8 cellular contexts compared by ENCODE assay signal in genomic region chr18:74196220-74197119, GRCh38. TPM values are rescaled to one million over a fixed set of nuclear protein-coding genes. Genes with fewer than 3 reads are reported as not detected.
DNase-seq lines count a peak whose midpoint lies in the region; ATAC-seq and TF ChIP-seq lines count a peak whose summit lies in the region.

No MANE protein-coding gene starts in this region.

- CTCF ChIA-PET in Calu3 (lab: Charles Lee): interaction anchor here (1.3 to 2.6 kb wide), 2 partner anchors 11 to 146 kb away, joined by 3 to 21 read pairs; no protein-coding TSS in a partner anchor

- intact Hi-C loops in Calu3 (cut with micrococcal nuclease; ENCODE audit: unreplicated experiment): loop anchor here (1.0 to 5.0 kb wide), 6 partner anchors 38 to 356 kb away; partner anchors contain the start of gene CYB5A

- H3K36me3 ChIP-seq in stomach smooth muscle (ENCODE audit: control insufficient read depth in 2 of 2, insufficient read depth in 2 of 2, low read length in 2 of 2): no peaks in the 10 kb centered on the region

- H3K4me3 ChIP-seq in epithelial cell of proximal tubule (ENCODE audit: low read depth, low read length) (peak overlapping the region; percentile 40), stomach smooth muscle (ENCODE audit: low read length in 2 of 2) (peak overlapping the region; percentile 29 to 36)

- TF ChIP-seq CTCF in Calu3 (IDR thresholded peaks at IDR 0.05; ENCODE audit: unreplicated experiment) (peak; percentile 88), epithelial cell of proximal tubule (conservative IDR thresholded peaks at IDR 0.05; ENCODE audit: low read depth, low read length) (peak; percentile 83)

- H3K4me1 Mint-ChIP-seq in Calu3 (ENCODE audit: low read depth, unreplicated experiment) (peaks cover 24% of the 10 kb centered on the region), naive B cell (peaks cover 7 to 9% (median 7%) of the 10 kb centered on the region in 3 donors)

- BruUV-seq in Calu3 (replicated peaks; lab: Mats Ljungman, UMichigan): no TSS peak

- ATAC-seq in GM19468 (IDR thresholded peaks at IDR 0.05; ENCODE audit: extremely low read depth, unreplicated experiment): peak; percentile 60
- peak; percentile 74 for ATAC-seq in HG03571 (IDR thresholded peaks at IDR 0.05; ENCODE audit: unreplicated experiment)
- peak; percentile 90 to 91 for ATAC-seq in naive B cell (ENCODE audit: low read depth in 2 of 2)

- H3K4me3 Mint-ChIP-seq in Calu3 (ENCODE audit: low read depth, unreplicated experiment) (peak overlapping the region; percentile 66), naive B cell (peak overlapping the region; percentile 34 to 89 (median 82))

- DNase-seq in Calu3: peak; percentile 49
- peak; percentile 72 for DNase-seq in NCI-H82 (lab: John Stamatoyannopoulos, UW)
- DNase-seq in activated CD8-positive, alpha-beta memory T cell treated with anti-CD3 and anti-CD28 coated beads, Interleukin-2, amount 50 U/mL, for 1 hour (ENCODE audit: extremely low read depth): peak; percentile 11
- DNase-seq in epithelial cell of proximal tubule (ENCODE audit: low read depth): peak; percentile 41
- DNase-seq in naive B cell: peak; percentile 70

- H3K27ac ChIP-seq in stomach smooth muscle (ENCODE audit: low read length): no peak overlapping the region

- peaks cover 0 to 6% of the 10 kb centered on the region in 2 donors for H3K27me3 ChIP-seq in stomach smooth muscle (ENCODE audit: control insufficient read depth in 1 of 2, insufficient read depth in 2 of 2, low read length in 2 of 2)

- H3K27me3 Mint-ChIP-seq in Calu3 (ENCODE audit: unreplicated experiment) (peaks cover 16% of the 10 kb centered on the region), naive B cell (peaks cover 6 to 10% (median 10%) of the 10 kb centered on the region in 3 donors)

- peak overlapping the region in 1 of 2 donors; percentile 6 for H3K9ac ChIP-seq in stomach smooth muscle (ENCODE audit: low read length in 2 of 2)

- H3K4me1 ChIP-seq in stomach smooth muscle (ENCODE audit: control insufficient read depth, insufficient read depth, low read length): no peaks in the 10 kb centered on the region

- no peaks in the 10 kb centered on the region for H3K9me3 Mint-ChIP-seq in Calu3 (ENCODE audit: low read depth, unreplicated experiment)
- no peaks in the 10 kb centered on the region for H3K9me3 Mint-ChIP-seq in naive B cell

- no peaks in the 10 kb centered on the region for H3K9me3 ChIP-seq in stomach smooth muscle (ENCODE audit: control insufficient read depth in 2 of 2, low read length in 2 of 2)

- H3K27ac Mint-ChIP-seq in Calu3 (ENCODE audit: unreplicated experiment): peak overlapping the region; percentile 67
- H3K27ac Mint-ChIP-seq in naive B cell: peak overlapping the region in 5 of 6 donors; percentile 55 to 94 (median 80)

- H3K36me3 Mint-ChIP-seq in Calu3 (ENCODE audit: insufficient read depth, unreplicated experiment) (peaks cover 5% of the 10 kb centered on the region), naive B cell (no peaks in the 10 kb centered on the region)

RNA-seq across cellular contexts. Expression of gene TIMM21, which starts 48.1 kb away (rescaled TPM):
- 44.9 and 46.7 TPM in 2 replicates for total RNA-seq in Calu3 (2022)
- total RNA-seq in epithelial cell of proximal tubule: 20.4 and 51.7 TPM in 2 replicates
- 10 to 100 TPM; 16.0 to 28.3 (median 19.3) TPM for polyA plus RNA-seq in naive B cell (ENCODE audit: low read depth in 6 of 6)

RNA-seq across cellular contexts. Expression of gene FBXO15, which starts 48.8 kb away (rescaled TPM):
- total RNA-seq in Calu3 (2022) (1.5 and 1.7 TPM in 2 replicates), epithelial cell of proximal tubule (0.40 and 0.87 TPM in 2 replicates)
- polyA plus RNA-seq in naive B cell (ENCODE audit: low read depth in 6 of 6): 10 to 100 TPM in 1 of 6 donors, 1 to 10 TPM in 5; 2.0 to 10.5 (median 3.6) TPM

Comparison
In these comparisons a context has a peak if more than half of its experiments do, and no peak if none do; other contexts are left out.
1. DNase-seq: peak in every context shown above with its lines; median percentile 72 in NCI-H82; 70 in naive B cell; 49 in Calu3; 41 in epithelial cell of proximal tubule; 11 in activated CD8-positive, alpha-beta memory T cell treated with anti-CD3 and anti-CD28 coated beads, Interleukin-2, amount 50 U/mL, for 1 hour.